Comparison of ENCODE assay signal across 8 cellular contexts in genomic region chr4:123478859-123479345, GRCh38.
DNase-seq lines count a peak whose midpoint lies in the region; ATAC-seq and TF ChIP-seq lines count a peak whose summit lies in the region.

No MANE protein-coding gene starts in this region.

- no peak overlapping the region for H3K23ac ChIP-seq in trophoblast cell (ENCODE audit: low read length)

- no peak overlapping the region for H3K4me2 ChIP-seq in trophoblast cell (ENCODE audit: low read length)

- DNase-seq in ELF-1 (ENCODE audit: low read depth, low spot score) (peak; percentile 89), Panc1 (ENCODE audit: low read depth, low spot score) (no peak), trophoblast cell (peak; percentile 96 to 98), mesenteric fat pad (ENCODE audit: low spot score) (no peak)
- no peak for DNase-seq in activated CD4-positive, alpha-beta T cell treated with anti-CD3 and anti-CD28 coated beads, Interleukin-2, amount 50 U/mL, for 48 hours

- H3K4me3 ChIP-seq in Panc1 (ENCODE audit: low read depth in 2 of 2, low read length in 2 of 2) (peak overlapping the region in 1 of 2 experiments; percentile 18; a peak in 1 of 4 replicates), trophoblast cell (ENCODE audit: low read depth, low read length) (no peak overlapping the region)

- peaks cover 6% of the 10 kb centered on the region for H3K79me1 ChIP-seq in trophoblast cell (ENCODE audit: low read length)

- no peak overlapping the region for H3K4ac ChIP-seq in trophoblast cell (ENCODE audit: low read depth, low read length)

- peaks cover 2% of the 10 kb centered on the region for H3K79me2 ChIP-seq in trophoblast cell (ENCODE audit: control insufficient read depth, insufficient read depth, low read length, poor library complexity)

- no peak for TF ChIP-seq CTCF in Panc1 (IDR thresholded peaks at IDR 0.05)

- no CpG with 5 or more reads among the region's 6 CpGs for WGBS in trophoblast cell (ENCODE audit: extremely low coverage, insufficient coverage, insufficient read length)

- no peak overlapping the region for H2BK120ac ChIP-seq in trophoblast cell (ENCODE audit: insufficient read depth, low read length, poor library complexity)

- no peak overlapping the region for H4K12ac ChIP-seq in trophoblast cell (ENCODE audit: low read depth, low read length)

- H4K91ac ChIP-seq in trophoblast cell (ENCODE audit: low read depth, low read length) = no peak overlapping the region

- H3K27ac ChIP-seq in Panc1 (ENCODE audit: low read length) (peak overlapping the region; percentile 98), trophoblast cell (ENCODE audit: low read depth, low read length) (peak overlapping the region; percentile 89)

- no TSS peak for BruUV-seq in Panc1 (replicated peaks; lab: Mats Ljungman, UMichigan)

- H3K9ac ChIP-seq in trophoblast cell (ENCODE audit: low read length) = no peak overlapping the region

- CTCF ChIA-PET in Panc1 (lab: Charles Lee) = interaction anchor here (0.6 kb wide), 1 partner anchor 86 kb away, joined by 4 read pairs; no protein-coding TSS in a partner anchor

- no peaks in the 10 kb centered on the region for H3K27me3 ChIP-seq in Panc1 (ENCODE audit: control insufficient read depth, insufficient read depth, low read length)
- no peaks in the 10 kb centered on the region for H3K27me3 ChIP-seq in trophoblast cell (ENCODE audit: insufficient read depth, low read length)

- H3K9me3 ChIP-seq in Panc1 (ENCODE audit: control insufficient read depth, insufficient read depth, low read depth, low read length) (no peaks in the 10 kb centered on the region), trophoblast cell (ENCODE audit: insufficient read depth, low read depth, low read length) (no peaks in the 10 kb centered on the region)

- no peak overlapping the region for H4K8ac ChIP-seq in trophoblast cell (ENCODE audit: low read depth, low read length)

- no peak overlapping the region for H2BK12ac ChIP-seq in trophoblast cell (ENCODE audit: low read length)

- no peak overlapping the region for H2BK5ac ChIP-seq in trophoblast cell (ENCODE audit: low read depth, low read length, poor library complexity)

- intact Hi-C loops in Panc1 (cut with micrococcal nuclease; ENCODE audit: unreplicated experiment) = loop anchor here (5.0 kb wide), 1 partner anchor 37 kb away; no protein-coding TSS in a partner anchor

- H3K36me3 ChIP-seq in Panc1 (ENCODE audit: control insufficient read depth, insufficient read depth, low read length) = no peaks in the 10 kb centered on the region
- no peaks in the 10 kb centered on the region for H3K36me3 ChIP-seq in trophoblast cell (ENCODE audit: control insufficient read depth in 1 of 2, insufficient read depth in 2 of 2, low read length in 2 of 2)

- no peak overlapping the region for H2AK5ac ChIP-seq in trophoblast cell (ENCODE audit: low read length)

- H3K14ac ChIP-seq in trophoblast cell (ENCODE audit: low read length) = no peak overlapping the region

- POLR2A ChIA-PET in Panc1 (lab: Charles Lee) = interaction anchor here (0.7 kb wide), 1 partner anchor 568 kb away, joined by 5 read pairs; no protein-coding TSS in a partner anchor

- H3K4me1 ChIP-seq in Panc1 (ENCODE audit: control insufficient read depth, insufficient read depth, low read length) = peaks cover 36% of the 10 kb centered on the region
- H3K4me1 ChIP-seq in trophoblast cell (ENCODE audit: control insufficient read depth in 1 of 2, insufficient read depth in 2 of 2, low read length in 2 of 2) = peaks cover 12 to 13% of the 10 kb centered on the region in 2 experiments

- ATAC-seq in Panc1 = peak; percentile 96
- peak; percentile 42 for ATAC-seq in esophagus mucosa
- ATAC-seq in GM18867 (IDR thresholded peaks at IDR 0.05; ENCODE audit: unreplicated experiment) = no peak
- ATAC-seq in GM21515 (IDR thresholded peaks at IDR 0.05; ENCODE audit: unreplicated experiment) = no peak

- in situ Hi-C loops in Panc1 (cut with HindIII; ENCODE audit: low pct_unique_long_range_greater_than_20kb, low sequenced_read_pairs) = no loop called here

- no peak overlapping the region for H2AFZ ChIP-seq in trophoblast cell (ENCODE audit: insufficient read depth, low read length, poor library complexity)

- no peak overlapping the region for H3K18ac ChIP-seq in trophoblast cell (ENCODE audit: low read length)

Comparison
In these comparisons a context has a peak if more than half of its experiments do, and no peak if none do; other contexts are left out.
1. DNase-seq: peak in ELF-1 (single experiment) and trophoblast cell (2 of 2); none in Panc1 (single experiment), mesenteric fat pad (single experiment) and activated CD4-positive, alpha-beta T cell treated with anti-CD3 and anti-CD28 coated beads, Interleukin-2, amount 50 U/mL, for 48 hours (0 of 2).
2. ATAC-seq: peak in Panc1 (single experiment) and esophagus mucosa (single experiment); none in GM18867 (single experiment) and GM21515 (single experiment).